Comparison of ENCODE assay signal across 8 cellular contexts in genomic region chr7:64314493-64315020, GRCh38. TPM values are rescaled to one million over a fixed set of nuclear protein-coding genes. Genes with fewer than 3 reads are reported as not detected.
DNase-seq lines count a peak whose midpoint lies in the region; ATAC-seq and TF ChIP-seq lines count a peak whose summit lies in the region.

No MANE protein-coding gene starts in this region.

- H3K4me3 Mint-ChIP-seq in activated T-helper 2 cell treated with anti-CD3 and anti-CD28 coated beads, Interferon-gamma antibody, Interleukin-2, Interleukin-4, amounts not matched to agents 10 μg/mL and 5 μg/mL and 100 μg/mL, durations not matched to agents 14 hours and 24 hours and 36 hours (ENCODE audit: low read depth) = peak overlapping the region; percentile 99

- peaks cover 38% of the 10 kb centered on the region for H3K36me3 Mint-ChIP-seq in activated T-helper 2 cell treated with anti-CD3 and anti-CD28 coated beads, Interferon-gamma antibody, Interleukin-2, Interleukin-4, amounts not matched to agents 10 μg/mL and 5 μg/mL and 100 μg/mL, durations not matched to agents 14 hours and 24 hours and 36 hours (ENCODE audit: low read depth)

- peaks cover 17% of the 10 kb centered on the region for H3K9me3 Mint-ChIP-seq in activated T-helper 2 cell treated with anti-CD3 and anti-CD28 coated beads, Interferon-gamma antibody, Interleukin-2, Interleukin-4, amounts not matched to agents 10 μg/mL and 5 μg/mL and 100 μg/mL, durations not matched to agents 14 hours and 24 hours and 36 hours

- ATAC-seq in HG03442 (IDR thresholded peaks at IDR 0.05; ENCODE audit: unreplicated experiment) = no peak

- intact Hi-C loops in cardiac septum (cut with DNase I) = loop anchor here (5.0 kb wide), 1 partner anchor 243 kb away; no protein-coding TSS in a partner anchor
- intact Hi-C loops in activated T-helper 2 cell treated with anti-CD3 and anti-CD28 coated beads, Interferon-gamma antibody, Interleukin-2, Interleukin-4, amounts not matched to agents 10 μg/mL and 5 μg/mL and 100 μg/mL, durations not matched to agents 14 hours and 24 hours and 36 hours (cut with micrococcal nuclease) = no loop called here
- intact Hi-C loops in transverse colon (cut with DNase I; ENCODE audit: low total_unique reads) = no loop called here

- H3K4me1 Mint-ChIP-seq in activated T-helper 2 cell treated with anti-CD3 and anti-CD28 coated beads, Interferon-gamma antibody, Interleukin-2, Interleukin-4, amounts not matched to agents 10 μg/mL and 5 μg/mL and 100 μg/mL, durations not matched to agents 14 hours and 24 hours and 36 hours (ENCODE audit: low read depth) = peaks cover 9% of the 10 kb centered on the region

- H3K9me3 ChIP-seq in cardiac muscle cell (ENCODE audit: low read depth) (no peaks in the 10 kb centered on the region), transverse colon (no peaks in the 10 kb centered on the region)

- H3K27ac ChIP-seq in cardiac muscle cell (no peak overlapping the region), transverse colon (peak overlapping the region in 3 of 4 donors; percentile 66 to 81 (median 68))

- peak overlapping the region; percentile 99 for H3K27ac Mint-ChIP-seq in activated T-helper 2 cell treated with anti-CD3 and anti-CD28 coated beads, Interferon-gamma antibody, Interleukin-2, Interleukin-4, amounts not matched to agents 10 μg/mL and 5 μg/mL and 100 μg/mL, durations not matched to agents 14 hours and 24 hours and 36 hours

- TF ChIP-seq EP300 in transverse colon (IDR thresholded peaks at IDR 0.05; ENCODE audit: low read depth) = no peak

- in situ Hi-C loops in transverse colon (cut with MboI; ENCODE audit: low pct_ligation_motif_present in 1 of 4, low pct_unique_long_range_greater_than_20kb in 1 of 4, low sequenced_read_pairs in 3 of 4) = loop anchor here in 3 of 4 donors (25.0 kb wide), 2 partner anchors 248 to 348 kb away; partner anchors contain the start of genes ZNF680 (in 2 of the 3) and ZNF107 (in 1 of the 3)

- peak overlapping the region; percentile 28 for H3K4me3 ChIP-seq in cardiac muscle cell
- H3K4me3 ChIP-seq in kidney epithelial cell (ENCODE audit: low read depth, low read length) = peak overlapping the region; percentile 82
- H3K4me3 ChIP-seq in transverse colon = peak overlapping the region; percentile 47 to 84 (median 58)

- no peaks in the 10 kb centered on the region for H3K27me3 ChIP-seq in cardiac muscle cell
- H3K27me3 ChIP-seq in kidney epithelial cell (ENCODE audit: control insufficient read depth, insufficient read depth, low read length) = no peaks in the 10 kb centered on the region
- no peaks in the 10 kb centered on the region for H3K27me3 ChIP-seq in transverse colon

- 15 to 45% methylated on average over 5 to 14 of the region's 14 CpGs for WGBS in transverse colon (ENCODE audit: low coverage in 1 of 2), 2 donors

- no peak for DNase-seq in cardiac muscle cell (ENCODE audit: low read depth in 1 of 2, low spot score in 1 of 2)
- no peak for DNase-seq in cardiac septum (ENCODE audit: low spot score)
- no peak for DNase-seq in activated T-helper 2 cell treated with anti-CD3 and anti-CD28 coated beads, Interferon-gamma antibody, Interleukin-2, Interleukin-4, amounts not matched to agents 10 μg/mL and 5 μg/mL and 100 μg/mL, durations not matched to agents 14 hours and 24 hours and 36 hours (ENCODE audit: low spot score)
- DNase-seq in kidney epithelial cell (ENCODE audit: low read depth) = no peak
- no peak for DNase-seq in transverse colon
- DNase-seq in NCI-H1105 (lab: John Stamatoyannopoulos, UW) = no peak
- no peak for DNase-seq in kidney glomerular epithelial cell (lab: John Stamatoyannopoulos, UW)

- H3K4me1 ChIP-seq in cardiac muscle cell (ENCODE audit: low read depth) (no peaks in the 10 kb centered on the region), transverse colon (peaks cover 8 to 22% (median 10%) of the 10 kb centered on the region in 4 donors)

- TF ChIP-seq CTCF in cardiac muscle cell (IDR thresholded peaks at IDR 0.05; ENCODE audit: low read depth, low read length) (no peak), kidney epithelial cell (IDR thresholded peaks at IDR 0.05; ENCODE audit: insufficient read depth, low read length, poor library complexity, severe bottlenecking) (no peak), transverse colon (IDR thresholded peaks at IDR 0.05) (no peak)

- no peaks in the 10 kb centered on the region for H3K27me3 Mint-ChIP-seq in activated T-helper 2 cell treated with anti-CD3 and anti-CD28 coated beads, Interferon-gamma antibody, Interleukin-2, Interleukin-4, amounts not matched to agents 10 μg/mL and 5 μg/mL and 100 μg/mL, durations not matched to agents 14 hours and 24 hours and 36 hours (ENCODE audit: low read depth)

- no peak for TF ChIP-seq POLR2A in transverse colon (IDR thresholded peaks at IDR 0.05)

- H3K36me3 ChIP-seq in cardiac muscle cell (no peaks in the 10 kb centered on the region), kidney epithelial cell (ENCODE audit: control insufficient read depth, insufficient read depth, low read length) (no peaks in the 10 kb centered on the region), transverse colon (no peaks in the 10 kb centered on the region)

RNA-seq across cellular contexts. Expression of gene ZNF736, which starts 0.8 kb away (rescaled TPM):
- total RNA-seq in cardiac muscle cell = 0.54 and 3.8 TPM in 2 replicates
- polyA plus RNA-seq in cardiac muscle cell = 1.1 and 2.0 TPM in 2 replicates
- 6.8 TPM for total RNA-seq in cardiac septum
- total RNA-seq in activated T-helper 2 cell treated with anti-CD3 and anti-CD28 coated beads, Interferon-gamma antibody, Interleukin-2, Interleukin-4, amounts not matched to agents 10 μg/mL and 5 μg/mL and 100 μg/mL, durations not matched to agents 14 hours and 24 hours and 36 hours = 17.6 and 20.6 TPM in 2 replicates
- 9.3 and 10.5 TPM in 2 replicates for total RNA-seq in kidney epithelial cell
- 10 to 100 TPM in 2 of 4 donors, 1 to 10 TPM in 2; 7.0 to 12.7 (median 9.2) TPM for total RNA-seq in transverse colon

Comparison
In these comparisons a context has a peak if more than half of its experiments do, and no peak if none do; other contexts are left out.
1. H3K4me3 ChIP-seq: peak in every context shown above with its lines; median percentile 82 in kidney epithelial cell; 58 in transverse colon; 28 in cardiac muscle cell.